In genomic region chr5:136132087-136132486, GRCh38 we compare ENCODE assay signal across 7 cellular contexts. TPM values are rescaled to one million over a fixed set of nuclear protein-coding genes. Genes with fewer than 3 reads are reported as not detected.
A peak's percentile ranks its signal among the peaks of the same experiment; 100 is the strongest.
DNase-seq lines count a peak whose midpoint lies in the region; ATAC-seq and TF ChIP-seq lines count a peak whose summit lies in the region.

No MANE protein-coding gene starts in this region.

- TF ChIP-seq CTCF in activated CD8-positive, alpha-beta T cell treated with anti-CD3 and anti-CD28 coated beads for 36 hours (IDR thresholded peaks at IDR 0.05) = no peak
- TF ChIP-seq CTCF in right atrium auricular region (IDR thresholded peaks at IDR 0.05) (no peak), gastrocnemius medialis (IDR thresholded peaks at IDR 0.05 in 4 of 5, conservative IDR thresholded peaks at IDR 0.05 in 1 of 5) (no peak)

- peak overlapping the region; percentile 89 to 90 for H3K4me3 ChIP-seq in right atrium auricular region
- H3K4me3 ChIP-seq in gastrocnemius medialis = peak overlapping the region; percentile 73 to 97 (median 86)

- no peaks in the 10 kb centered on the region for H3K36me3 ChIP-seq in right atrium auricular region
- H3K36me3 ChIP-seq in gastrocnemius medialis = no peaks in the 10 kb centered on the region

- H3K9me3 ChIP-seq in right atrium auricular region = no peaks in the 10 kb centered on the region
- no peaks in the 10 kb centered on the region for H3K9me3 ChIP-seq in gastrocnemius medialis

- H3K27me3 Mint-ChIP-seq in activated CD8-positive, alpha-beta T cell treated with anti-CD3 and anti-CD28 coated beads for 36 hours = peaks cover 12% of the 10 kb centered on the region

- intact Hi-C loops in activated CD8-positive, alpha-beta T cell treated with anti-CD3 and anti-CD28 coated beads for 36 hours (cut with micrococcal nuclease) = no loop called here
- intact Hi-C loops in gastrocnemius medialis (cut with DNase I; ENCODE audit: low total_unique reads) = loop anchor here (2.0 kb wide), 2 partner anchors 43 to 95 kb away; no protein-coding TSS in a partner anchor

- CTCF ChIA-PET in activated CD8-positive, alpha-beta T cell treated with anti-CD3 and anti-CD28 coated beads for 36 hours (lab: Charles Lee) = interaction anchor here (0.9 to 1.4 kb wide), 3 partner anchors 22 to 241 kb away, joined by 3 to 5 read pairs (median 3); no protein-coding TSS in a partner anchor

- H3K9me3 Mint-ChIP-seq in activated CD8-positive, alpha-beta T cell treated with anti-CD3 and anti-CD28 coated beads for 36 hours = no peaks in the 10 kb centered on the region

- no peak for TF ChIP-seq POLR2A in gastrocnemius medialis (IDR thresholded peaks at IDR 0.05)

- ATAC-seq in GM18508 (IDR thresholded peaks at IDR 0.05; ENCODE audit: insufficient read depth, unreplicated experiment) = peak; percentile 8
- ATAC-seq in HG03159 (IDR thresholded peaks at IDR 0.05; ENCODE audit: unreplicated experiment) = peak; percentile 9
- peak; percentile 21 for ATAC-seq in activated CD8-positive, alpha-beta T cell treated with anti-CD3 and anti-CD28 coated beads for 36 hours
- ATAC-seq in gastrocnemius medialis = peak in 1 of 2 donors; percentile 8
- no peak for ATAC-seq in GM21825 (IDR thresholded peaks at IDR 0.05; ENCODE audit: unreplicated experiment)
- ATAC-seq in GM21576 (IDR thresholded peaks at IDR 0.05; ENCODE audit: unreplicated experiment) = no peak

- in situ Hi-C loops in gastrocnemius medialis (cut with MboI; ENCODE audit: low sequenced_read_pairs in 4 of 4) = no loop called here

- peaks cover 22% of the 10 kb centered on the region for H3K4me1 Mint-ChIP-seq in activated CD8-positive, alpha-beta T cell treated with anti-CD3 and anti-CD28 coated beads for 36 hours (ENCODE audit: low read depth)

- peak overlapping the region; percentile 79 for H3K4me3 Mint-ChIP-seq in activated CD8-positive, alpha-beta T cell treated with anti-CD3 and anti-CD28 coated beads for 36 hours

- H3K27ac Mint-ChIP-seq in activated CD8-positive, alpha-beta T cell treated with anti-CD3 and anti-CD28 coated beads for 36 hours = peak overlapping the region; percentile 74

- peaks cover 2% of the 10 kb centered on the region for H3K36me3 Mint-ChIP-seq in activated CD8-positive, alpha-beta T cell treated with anti-CD3 and anti-CD28 coated beads for 36 hours (ENCODE audit: low read depth)

- peak; percentile 23 for DNase-seq in activated CD8-positive, alpha-beta T cell treated with anti-CD3 and anti-CD28 coated beads for 36 hours
- DNase-seq in right atrium auricular region (ENCODE audit: low spot score) (no peak), gastrocnemius medialis (peak in 1 of 2 donors; percentile 16)

- H3K4me1 ChIP-seq in right atrium auricular region (peaks cover 0 to 38% of the 10 kb centered on the region in 2 donors), gastrocnemius medialis (peaks cover 28 to 42% of the 10 kb centered on the region in 2 donors)

- H3K27ac ChIP-seq in right atrium auricular region = peak overlapping the region; percentile 96 to 98
- H3K27ac ChIP-seq in gastrocnemius medialis = peak overlapping the region; percentile 91 to 98 (median 96)

- POLR2A ChIA-PET in activated CD8-positive, alpha-beta T cell treated with anti-CD3 and anti-CD28 coated beads for 36 hours (lab: Charles Lee) = no interaction called here

- H3K27me3 ChIP-seq in right atrium auricular region = no peaks in the 10 kb centered on the region
- no peaks in the 10 kb centered on the region for H3K27me3 ChIP-seq in gastrocnemius medialis

RNA-seq across cellular contexts. Expression of gene SMAD5, which starts 0.6 kb away (rescaled TPM):
- total RNA-seq in activated CD8-positive, alpha-beta T cell treated with anti-CD3 and anti-CD28 coated beads for 36 hours = 10 to 100 TPM; 12.4 to 12.5 TPM
- 10 to 100 TPM; 25.0 to 26.7 TPM for total RNA-seq in right atrium auricular region
- total RNA-seq in gastrocnemius medialis = 10 to 100 TPM; 25.6 to 50.1 (median 32.0) TPM

Comparison
In these comparisons a context has a peak if more than half of its experiments do, and no peak if none do; other contexts are left out.
1. ATAC-seq: peak in GM18508 (single experiment), HG03159 (single experiment) and activated CD8-positive, alpha-beta T cell treated with anti-CD3 and anti-CD28 coated beads for 36 hours (single experiment); none in GM21825 (single experiment) and GM21576 (single experiment).